12 cellular contexts compared by ENCODE assay signal in genomic region chr6:14068133-14068532, GRCh38. TPM values are rescaled to one million over a fixed set of nuclear protein-coding genes. Genes with fewer than 3 reads are reported as not detected.
A peak's percentile ranks its signal among the peaks of the same experiment; 100 is the strongest.
DNase-seq lines count a peak whose midpoint lies in the region; ATAC-seq, FAIRE-seq and TF ChIP-seq lines count a peak whose summit lies in the region.
"Had no signal": no experiment of that assay in that cellular context is flagged by ENCODE, and none has a peak within 500 bp of the region (broad histone marks: within the 10 kb centered on the region; RNA-seq: fewer than 3 reads in every experiment).

No MANE protein-coding gene starts in this region.

- no peak overlapping the region for H3K4me3 ChIP-seq in MG63
- H3K4me3 ChIP-seq in GM12878, result no peak overlapping the region
- H3K4me3 ChIP-seq in mesenchymal stem cell (ENCODE audit: insufficient read depth in 1 of 2, low read depth in 1 of 2, low read length in 2 of 2), result no peak overlapping the region

- H2BK120ac ChIP-seq in mesenchymal stem cell (ENCODE audit: low read depth, low read length), result no peak overlapping the region

- H2AFZ ChIP-seq in GM12878 (ENCODE audit: control insufficient read depth, low read depth, low read length) (peak overlapping the region; percentile 23; the same call in 1 of the 2 replicates), mesenchymal stem cell (ENCODE audit: low read depth, low read length) (no peak overlapping the region)

- H3K9ac ChIP-seq in GM12878 (ENCODE audit: control insufficient read depth, insufficient read depth, low read length), result no peak overlapping the region
- H3K9ac ChIP-seq in mesenchymal stem cell (ENCODE audit: low read length), result no peak overlapping the region

- H3K9me3 ChIP-seq in MG63 (no peaks in the 10 kb centered on the region), GM12878 (replicated peaks; ENCODE audit: control insufficient read depth, insufficient read depth, low read length) (no peaks in the 10 kb centered on the region), mesenchymal stem cell (ENCODE audit: control insufficient read depth, low read length) (no peaks in the 10 kb centered on the region)

- CTCF ChIA-PET in GM12878 (lab: Yijun Ruan, JAX), result interaction anchor here (0.6 to 8.1 kb wide), 19 partner anchors 11 to 330 kb away, joined by 3 to 194 read pairs (median 6); partner anchors contain the start of gene CD83

- H3K23ac ChIP-seq in mesenchymal stem cell (ENCODE audit: low read length in 2 of 2), result no peak overlapping the region

- TF ChIP-seq RAD21 in GM12878 (IDR thresholded peaks at IDR 0.05; ENCODE audit: insufficient read depth, low read depth, low read length), result no peak

- no peak overlapping the region for H2AK5ac ChIP-seq in mesenchymal stem cell (ENCODE audit: low read length, severe bottlenecking)

- H3K79me2 ChIP-seq in GM12878 (ENCODE audit: control insufficient read depth, insufficient read depth, low read length), result no peaks in the 10 kb centered on the region

- in situ Hi-C loops in GM12878 (cut with MboI), result loop anchor here (5.0 kb wide), 1 partner anchor 161 kb away; no protein-coding TSS in a partner anchor

- H3K36me3 Mint-ChIP-seq in activated naive CD4-positive, alpha-beta T cell treated with anti-CD3 and anti-CD28 coated beads, Interleukin-2, amount 50 U/mL, for 72 hours, result no peaks in the 10 kb centered on the region
- H3K36me3 Mint-ChIP-seq: type B pancreatic cell had no signal

- H3K14ac ChIP-seq in mesenchymal stem cell (ENCODE audit: low read length in 2 of 2), result no peak overlapping the region

- WGBS in GM12878 (ENCODE audit: insufficient coverage, insufficient replicate concordance, low lambda C conversion rate, missing lambda C conversion rate), result 35% methylated on average over 4 of the region's 5 CpGs
- WGBS in mesenchymal stem cell, result 25% methylated on average over 1 of the region's 5 CpGs

- RAD21 ChIA-PET in GM12878 (lab: Charles Lee; ENCODE audit: unreplicated experiment), result interaction anchor here (0.7 to 3.9 kb wide), 12 partner anchors 12 to 272 kb away, joined by 3 to 55 read pairs (median 4); no protein-coding TSS in a partner anchor

- no peak overlapping the region for H3K27ac Mint-ChIP-seq in activated naive CD4-positive, alpha-beta T cell treated with anti-CD3 and anti-CD28 coated beads, Interleukin-2, amount 50 U/mL, for 72 hours
- H3K27ac Mint-ChIP-seq: type B pancreatic cell had no signal

- SMC1A ChIA-PET in GM12878 (lab: Charles Lee; ENCODE audit: uncharacterized antibody, unreplicated experiment), result interaction anchor here (0.8 to 7.4 kb wide), 19 partner anchors 9 to 273 kb away, joined by 3 to 87 read pairs (median 7); no protein-coding TSS in a partner anchor

- DNase-seq in COLO829 (ENCODE audit: low spot score) (peak; percentile 89), MG63 (peak; percentile 72), GM12878 (ENCODE audit: low read depth, low spot score) (no peak), mesenchymal stem cell (peak; percentile 55), COLO668 (lab: John Stamatoyannopoulos, UW; ENCODE audit: unreplicated experiment) (no peak), NCI-H2196 treated with DMSO at 0.1 percent for 48 hours (lab: John Stamatoyannopoulos, UW; ENCODE audit: unreplicated experiment) (no peak)
- no peak for DNase-seq in stimulated activated CD4-positive, alpha-beta T cell treated with anti-CD3 and anti-CD28 coated beads, Interleukin-4, amount 100 ng/mL, for 1 hour
- no peak for DNase-seq in activated naive CD4-positive, alpha-beta T cell treated with anti-CD3 and anti-CD28 coated beads, Interleukin-2, amount 50 U/mL, for 72 hours (ENCODE audit: low spot score in 2 of 2)
- DNase-seq: NK-92 treated with Interleukin-12 subunit alpha and Interleukin-12 subunit beta, amount 100 ng/mL, for 24 hours; retina had no signal

- ATAC-seq in GM12878, result peak; percentile 37
- ATAC-seq in activated naive CD4-positive, alpha-beta T cell treated with anti-CD3 and anti-CD28 coated beads, Interleukin-2, amount 50 U/mL, for 72 hours, result no peak

- 0 out of 4 replicates have a peak, but pooled peaks have one; percentile 19 to 28 for TF ChIP-seq EP300 in GM12878 (IDR thresholded peaks at IDR 0.05; ENCODE audit: borderline replicate concordance in 1 of 2, control insufficient read depth in 1 of 2, low read depth in 2 of 2, low read length in 2 of 2)

- H4K20me1 ChIP-seq in GM12878 (ENCODE audit: control insufficient read depth, insufficient read depth), result no peaks in the 10 kb centered on the region

- no peaks in the 10 kb centered on the region for H3K79me1 ChIP-seq in mesenchymal stem cell (replicated peaks; ENCODE audit: low read length, poor library complexity, severe bottlenecking)

- no peak for FAIRE-seq in GM12878 (lab: Jason Lieb, UNC)
- FAIRE-seq: D721Med had no signal

- H3K27me3 ChIP-seq in MG63, result no peaks in the 10 kb centered on the region
- H3K27me3 ChIP-seq in GM12878 (replicated peaks in 1 of 2; ENCODE audit: control insufficient read depth in 2 of 2, insufficient read depth in 2 of 2, low read length in 1 of 2), result no peaks in the 10 kb centered on the region
- no peaks in the 10 kb centered on the region for H3K27me3 ChIP-seq in mesenchymal stem cell (ENCODE audit: control insufficient read depth in 1 of 2, insufficient read depth in 1 of 2, low read length in 2 of 2)

- intact Hi-C loops in GM12878 (cut with micrococcal nuclease; ENCODE audit: unreplicated experiment), result loop anchor here (1.0 kb wide), 1 partner anchor 76 kb away; no protein-coding TSS in a partner anchor

- H4K8ac ChIP-seq in mesenchymal stem cell (ENCODE audit: low read length), result no peak overlapping the region

- TF ChIP-seq POLR2A in GM12878 (IDR thresholded peaks at IDR 0.05; ENCODE audit: low read depth, low read length), result no peak

- H4K91ac ChIP-seq in mesenchymal stem cell (ENCODE audit: low read length), result no peak overlapping the region

- H3K36me3 ChIP-seq in MG63, result no peaks in the 10 kb centered on the region
- H3K36me3 ChIP-seq in GM12878 (ENCODE audit: control insufficient read depth in 2 of 2, insufficient read depth in 2 of 2, low read length in 1 of 2), result no peaks in the 10 kb centered on the region
- H3K36me3 ChIP-seq in mesenchymal stem cell (ENCODE audit: control insufficient read depth in 1 of 2, insufficient read depth in 2 of 2, low read depth in 1 of 2, low read length in 2 of 2), result no peaks in the 10 kb centered on the region

- H3K4me1 ChIP-seq in GM12878 (ENCODE audit: control insufficient read depth, insufficient read depth, low read length) (peaks cover 7% of the 10 kb centered on the region), mesenchymal stem cell (ENCODE audit: control insufficient read depth, insufficient read depth, low read depth, low read length) (peaks cover 5% of the 10 kb centered on the region)

- TF ChIP-seq CTCF in GM12878 (IDR thresholded peaks at IDR 0.05 in 2 of 3, conservative IDR thresholded peaks at IDR 0.05 in 1 of 3; ENCODE audit: control insufficient read depth in 2 of 3, extremely low read depth in 1 of 3, insufficient read depth in 1 of 3, low read depth in 3 of 3, low read length in 3 of 3), result no peak

- POLR2A ChIA-PET in GM12878 (lab: Charles Lee), result interaction anchor here (1.1 to 1.9 kb wide), 2 partner anchors 28 to 56 kb away, joined by 3 to 5 read pairs; no protein-coding TSS in a partner anchor

- no peaks in the 10 kb centered on the region for H3K9me3 Mint-ChIP-seq in activated naive CD4-positive, alpha-beta T cell treated with anti-CD3 and anti-CD28 coated beads, Interleukin-2, amount 50 U/mL, for 72 hours
- H3K9me3 Mint-ChIP-seq: type B pancreatic cell had no signal

- no peak overlapping the region for H3K4ac ChIP-seq in mesenchymal stem cell (ENCODE audit: low read depth in 1 of 2, low read length in 2 of 2)

- H2BK15ac ChIP-seq in mesenchymal stem cell (ENCODE audit: low read depth, poor library complexity, severe bottlenecking), result no peak overlapping the region

- no peak overlapping the region for H3K4me2 ChIP-seq in GM12878 (ENCODE audit: control insufficient read depth, insufficient read depth)
- no peak overlapping the region for H3K4me2 ChIP-seq in mesenchymal stem cell (ENCODE audit: low read length, poor library complexity, severe bottlenecking)

- H2BK5ac ChIP-seq in mesenchymal stem cell (ENCODE audit: low read depth, low read length, poor library complexity, severe bottlenecking), result no peak overlapping the region

- H3K27ac ChIP-seq in GM12878 (ENCODE audit: control insufficient read depth, insufficient read depth) (no peak overlapping the region), mesenchymal stem cell (ENCODE audit: low read length, poor library complexity, severe bottlenecking) (no peak overlapping the region)

- no TSS peak for BruUV-seq in GM12878 (replicated peaks; lab: Mats Ljungman, UMichigan)

- H2BK12ac ChIP-seq in mesenchymal stem cell (ENCODE audit: low read length in 2 of 2), result no peak overlapping the region

- no peak overlapping the region for H3K18ac ChIP-seq in mesenchymal stem cell (ENCODE audit: low read depth in 1 of 2, low read length in 2 of 2)

RNA-seq across cellular contexts. Expression of gene CD83, which starts 49.4 kb away (rescaled TPM):
- 0.89 and 2.2 TPM in 2 replicates for total RNA-seq in MG63 (2014; rRNA removed; shearing (Covaris generic); ENCODE audit: low replicate concordance)
- 204 and 206 TPM in 2 replicates for total RNA-seq in GM12878 (2013; cell fraction: nucleolus; rRNA removed)
- total RNA-seq in GM12878 (2014; rRNA removed), result 161 and 190 TPM in 2 replicates
- total RNA-seq in GM12878 (2014; rRNA removed; fragmentation: Illumina TruSeq; extraction: Trizol), result 126 and 127 TPM in 2 replicates
- 128 and 132 TPM in 2 replicates for total RNA-seq in GM12878 (2021)
- polyA plus RNA-seq in GM12878 (2011; ENCODE audit: low read depth), result 62.9 TPM
- polyA plus RNA-seq in GM12878 (2011; rRNA removed), result 121 and 129 TPM in 2 replicates
- 61.3 and 73.0 TPM in 2 replicates for polyA plus RNA-seq in GM12878 (2011; cell fraction: cytosol; rRNA removed)
- 61.7 and 74.8 TPM in 2 replicates for polyA plus RNA-seq in GM12878 (2011; cell fraction: nucleus; rRNA removed)
- polyA plus RNA-seq in GM12878 (2012), result 55.9 and 78.6 TPM in 2 replicates
- 170 and 198 TPM in 2 replicates for polyA plus RNA-seq in GM12878 (2014; fragmentation: Illumina TruSeq; extraction: Trizol)
- 100 to 1,000 TPM; 120 to 174 TPM for polyA plus RNA-seq in GM12878 (2014; fragmentation: Nextera tagmentation; extraction: Ambion mirVana)
- polyA plus RNA-seq in GM12878 (2014; rRNA removed), result 158 and 173 TPM in 2 replicates
- polyA plus RNA-seq in GM12878 (2016; fragmentation: Nextera tagmentation; extraction: Ambion mirVana), result 10 to 100 TPM; 76.1 to 78.6 TPM
- 48.8 and 53.4 TPM in 2 replicates for polyA minus RNA-seq in GM12878 (2011; rRNA and poly(A)+ RNA removed)
- polyA minus RNA-seq in GM12878 (2011; cell fraction: cytosol; rRNA and poly(A)+ RNA removed), result 16.2 and 18.5 TPM in 2 replicates
- polyA minus RNA-seq in GM12878 (2011; cell fraction: nucleus; rRNA and poly(A)+ RNA removed), result 14.9 and 19.7 TPM in 2 replicates
- 1.4 TPM for polyA plus RNA-seq in mesenchymal stem cell (2013, experiment 1 of 2)
- polyA plus RNA-seq in mesenchymal stem cell (2013, experiment 2 of 2), result 1.2 TPM
- total RNA-seq in activated naive CD4-positive, alpha-beta T cell treated with anti-CD3 and anti-CD28 coated beads, Interleukin-2, amount 50 U/mL, for 72 hours, result 10 to 100 TPM in 1 of 2 donors, 1 to 10 TPM in 1; 8.9 to 13.8 TPM

Comparison
In these comparisons a context has a peak if more than half of its experiments do, and no peak if none do; other contexts are left out.
1. DNase-seq: peak in COLO829 (single experiment), MG63 (single experiment) and mesenchymal stem cell (single experiment); none in GM12878 (single experiment), stimulated activated CD4-positive, alpha-beta T cell treated with anti-CD3 and anti-CD28 coated beads, Interleukin-4, amount 100 ng/mL, for 1 hour (single experiment), COLO668 (single experiment), activated naive CD4-positive, alpha-beta T cell treated with anti-CD3 and anti-CD28 coated beads, Interleukin-2, amount 50 U/mL, for 72 hours (0 of 2) and NCI-H2196 treated with DMSO at 0.1 percent for 48 hours (single experiment).
2. RNA of gene CD83, which starts 49.4 kb away (total RNA-seq): 126 to 206 TPM in GM12878; 8.9 to 13.8 TPM in activated naive CD4-positive, alpha-beta T cell treated with anti-CD3 and anti-CD28 coated beads, Interleukin-2, amount 50 U/mL, for 72 hours and 0.89 to 2.2 TPM in MG63; every median in the first group is over 4 times any median in the second.